19 cellular contexts compared by ENCODE assay signal in the genomic region with DNA sequence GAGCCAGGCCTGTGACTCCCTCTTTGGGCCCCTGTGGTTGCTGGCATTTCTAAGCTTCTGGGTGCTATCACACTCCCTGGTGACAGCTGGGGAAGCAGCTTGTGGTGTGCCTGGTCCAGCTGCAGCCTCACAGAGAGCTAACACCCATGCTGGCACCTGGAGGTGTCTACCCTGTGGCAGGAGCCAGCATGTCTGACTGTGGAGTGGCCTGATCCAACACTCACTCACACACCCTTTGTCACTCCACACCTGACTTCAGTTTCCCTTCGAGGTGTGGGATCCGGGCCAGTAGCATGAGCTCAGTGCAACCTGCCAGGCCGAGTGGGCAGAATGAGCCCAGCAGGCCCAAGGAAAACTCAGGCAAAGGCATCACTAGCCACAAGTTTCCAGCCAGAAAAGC.
DNase-seq lines count a peak whose midpoint lies in the region; TF ChIP-seq lines count a peak whose summit lies in the region.
"Had no signal": no experiment of that assay in that cellular context is flagged by ENCODE, and none has a peak within 500 bp of the region (broad histone marks: within the 10 kb centered on the region; RNA-seq: fewer than 3 reads in every experiment).

No MANE protein-coding gene starts in this region.

- intact Hi-C loops in dorsolateral prefrontal cortex (cut with DNase I): no loop called here
- intact Hi-C loops in testis (cut with DNase I; ENCODE audit: low total_unique reads): no loop called here

- H3K27me3 ChIP-seq in dorsolateral prefrontal cortex: no peaks in the 10 kb centered on the region
- no peaks in the 10 kb centered on the region for H3K27me3 ChIP-seq in hepatocyte
- H3K27me3 ChIP-seq in testis: no peaks in the 10 kb centered on the region

- H3K27ac Mint-ChIP-seq in activated CD4-positive, alpha-beta T cell treated with anti-CD3 and anti-CD28 coated beads, Interleukin-2, amount 10 ng/mL, durations not matched to agents 7 days and 5 days: no peak overlapping the region
- H3K27ac Mint-ChIP-seq: activated CD8-positive, alpha-beta T cell treated with anti-CD3 and anti-CD28 coated beads for 36 hours; activated naive CD4-positive, alpha-beta T cell treated with anti-CD3 and anti-CD28 coated beads, Interleukin-2, amount 50 U/mL, for 72 hours; CD4-positive, CD25-positive, alpha-beta regulatory T cell; memory B cell; natural killer cell had no signal

- WGBS in hepatocyte (ENCODE audit: low lambda C conversion rate, missing lambda C conversion rate): 61% methylated on average over 3 of the region's 3 CpGs
- 81 to 86% methylated on average over 3 of the region's 3 CpGs for WGBS in testis, 2 donors

- H3K79me2 ChIP-seq in hepatocyte: no peaks in the 10 kb centered on the region

- H3K9me3 ChIP-seq in hepatocyte (ENCODE audit: low read depth): no peaks in the 10 kb centered on the region
- no peaks in the 10 kb centered on the region for H3K9me3 ChIP-seq in testis

- DNase-seq in D341Med (ENCODE audit: low spot score) (peak; percentile 25), NCI-H2171 treated with DMSO at 0.1 percent for 48 hours (lab: John Stamatoyannopoulos, UW) (peak; percentile 87), dorsolateral prefrontal cortex (peak in 8 of 10 donors; percentile 4 to 69 (median 52)), left kidney (ENCODE audit: low read depth, low spot score) (peak; percentile 4), NCI-H2227 treated with DMSO at 0.1 percent for 48 hours (lab: John Stamatoyannopoulos, UW) (no peak), hepatocyte (ENCODE audit: low spot score) (no peak), testis (no peak)
- no peak for DNase-seq in activated CD4-positive, alpha-beta T cell treated with anti-CD3 and anti-CD28 coated beads, Interleukin-2, amount 10 ng/mL, durations not matched to agents 7 days and 5 days
- DNase-seq: ACHN; activated CD8-positive, alpha-beta T cell treated with anti-CD3 and anti-CD28 coated beads for 36 hours; activated T-cell treated with anti-CD3 and anti-CD28 coated beads, Interleukin-2, amount 50 U/mL, for 4 hours; CD4-positive, CD25-positive, alpha-beta regulatory T cell; dermis blood vessel endothelial cell; natural killer cell; NCI-H2029; NK-92 treated with Interleukin-12 subunit alpha and Interleukin-12 subunit beta, amount 100 ng/mL, for 24 hours; stimulated activated naive CD4-positive, alpha-beta T cell treated with Interleukin-2 at 50 U/mL for 16 hours had no signal

- H3K9me3 Mint-ChIP-seq in activated CD4-positive, alpha-beta T cell treated with anti-CD3 and anti-CD28 coated beads, Interleukin-2, amount 10 ng/mL, durations not matched to agents 7 days and 5 days: peaks cover 2% of the 10 kb centered on the region

- H3K4me1 ChIP-seq in hepatocyte (ENCODE audit: insufficient read depth) (no peaks in the 10 kb centered on the region), testis (no peaks in the 10 kb centered on the region)

- H3K4me1 Mint-ChIP-seq in activated CD4-positive, alpha-beta T cell treated with anti-CD3 and anti-CD28 coated beads, Interleukin-2, amount 10 ng/mL, durations not matched to agents 7 days and 5 days: no peaks in the 10 kb centered on the region
- H3K4me1 Mint-ChIP-seq: CD4-positive, CD25-positive, alpha-beta regulatory T cell; memory B cell; natural killer cell had no signal

- no peak overlapping the region for H3K4me3 ChIP-seq in dorsolateral prefrontal cortex
- no peak overlapping the region for H3K4me3 ChIP-seq in hepatocyte
- H3K4me3 ChIP-seq in testis: no peak overlapping the region

- no peak overlapping the region for H3K4me3 Mint-ChIP-seq in activated CD4-positive, alpha-beta T cell treated with anti-CD3 and anti-CD28 coated beads, Interleukin-2, amount 10 ng/mL, durations not matched to agents 7 days and 5 days
- H3K4me3 Mint-ChIP-seq: activated CD8-positive, alpha-beta T cell treated with anti-CD3 and anti-CD28 coated beads for 36 hours; activated T-cell treated with anti-CD3 and anti-CD28 coated beads, Interleukin-2, amount 50 U/mL, for 4 hours; CD4-positive, CD25-positive, alpha-beta regulatory T cell; memory B cell; natural killer cell had no signal

- no peaks in the 10 kb centered on the region for H4K20me1 ChIP-seq in hepatocyte (ENCODE audit: insufficient read depth, poor library complexity, severe bottlenecking)

- H2AFZ ChIP-seq in hepatocyte: no peak overlapping the region

- no peaks in the 10 kb centered on the region for H3K27me3 Mint-ChIP-seq in activated CD4-positive, alpha-beta T cell treated with anti-CD3 and anti-CD28 coated beads, Interleukin-2, amount 10 ng/mL, durations not matched to agents 7 days and 5 days
- H3K27me3 Mint-ChIP-seq: activated CD8-positive, alpha-beta T cell treated with anti-CD3 and anti-CD28 coated beads for 36 hours; CD4-positive, CD25-positive, alpha-beta regulatory T cell; memory B cell had no signal

- no peak for TF ChIP-seq CTCF in dorsolateral prefrontal cortex (IDR thresholded peaks at IDR 0.05 in 54 of 56, conservative IDR thresholded peaks at IDR 0.05 in 2 of 56; ENCODE audit: low read depth in 1 of 56, partially characterized antibody in 56 of 56)
- TF ChIP-seq CTCF in hepatocyte (IDR thresholded peaks at IDR 0.05; ENCODE audit: poor library complexity): no peak
- TF ChIP-seq CTCF in testis (IDR thresholded peaks at IDR 0.05): no peak

- no peak overlapping the region for H3K4me2 ChIP-seq in hepatocyte

- CTCF ChIA-PET in activated CD4-positive, alpha-beta T cell treated with anti-CD3 and anti-CD28 coated beads, Interleukin-2, amount 10 ng/mL, durations not matched to agents 7 days and 5 days (lab: Charles Lee): interaction anchor here (0.6 kb wide), 1 partner anchor 1870 kb away, joined by 4 read pairs; no protein-coding TSS in a partner anchor

- H3K27ac ChIP-seq in dorsolateral prefrontal cortex (no peak overlapping the region), hepatocyte (no peak overlapping the region), testis (no peak overlapping the region)

- H3K36me3 Mint-ChIP-seq in activated CD4-positive, alpha-beta T cell treated with anti-CD3 and anti-CD28 coated beads, Interleukin-2, amount 10 ng/mL, durations not matched to agents 7 days and 5 days (ENCODE audit: low read depth): no peaks in the 10 kb centered on the region
- H3K36me3 Mint-ChIP-seq: activated naive CD4-positive, alpha-beta T cell treated with anti-CD3 and anti-CD28 coated beads, Interleukin-2, amount 50 U/mL, for 72 hours; CD4-positive, CD25-positive, alpha-beta regulatory T cell; memory B cell; natural killer cell had no signal

- no peak for TF ChIP-seq POLR2A in testis (IDR thresholded peaks at IDR 0.05)

- no peaks in the 10 kb centered on the region for H3K36me3 ChIP-seq in hepatocyte (replicated peaks; ENCODE audit: insufficient read depth, low read depth)
- H3K36me3 ChIP-seq in testis (ENCODE audit: low read depth, missing control alignments): no peaks in the 10 kb centered on the region

- no peaks in the 10 kb centered on the region for H3K9me2 ChIP-seq in hepatocyte (replicated peaks; ENCODE audit: insufficient read depth)

- POLR2A ChIA-PET in activated CD4-positive, alpha-beta T cell treated with anti-CD3 and anti-CD28 coated beads, Interleukin-2, amount 10 ng/mL, durations not matched to agents 7 days and 5 days (lab: Charles Lee): no interaction called here

Comparison
In these comparisons a context has a peak if more than half of its experiments do, and no peak if none do; other contexts are left out.
1. DNase-seq: peak in D341Med (single experiment), NCI-H2171 treated with DMSO at 0.1 percent for 48 hours (single experiment), dorsolateral prefrontal cortex (8 of 10) and left kidney (single experiment); none in NCI-H2227 treated with DMSO at 0.1 percent for 48 hours (single experiment), activated CD4-positive, alpha-beta T cell treated with anti-CD3 and anti-CD28 coated beads, Interleukin-2, amount 10 ng/mL, durations not matched to agents 7 days and 5 days (single experiment), hepatocyte (single experiment) and testis (single experiment).